ENCODE assay signal across 14 cellular contexts in the genomic region with DNA sequence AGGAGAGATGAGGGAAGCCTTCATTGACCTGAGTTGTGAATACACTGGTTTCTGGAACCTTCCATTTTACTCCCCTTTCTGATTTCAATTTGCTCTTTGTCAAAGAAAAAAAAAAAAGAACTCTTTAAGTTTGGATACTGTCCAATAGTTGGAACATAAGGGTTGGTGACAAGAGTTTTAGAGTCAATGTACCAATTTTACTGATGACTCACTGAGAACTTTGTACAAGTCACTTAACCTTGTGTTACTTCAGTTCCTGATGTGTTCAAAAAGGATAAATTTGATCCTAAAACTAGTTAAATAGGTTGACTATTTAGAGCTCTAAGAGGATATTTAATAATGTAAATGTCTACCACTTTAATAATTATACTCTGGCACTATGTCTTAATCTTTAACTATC.
"Had no signal": no experiment of that assay in that cellular context is flagged by ENCODE, and none has a peak within 500 bp of the region (broad histone marks: within the 10 kb centered on the region; RNA-seq: fewer than 3 reads in every experiment).

No MANE protein-coding gene starts in this region.

- H3K9me3 ChIP-seq: adrenal gland, esophagus muscularis mucosa, thyroid gland, uterus had no signal

- ATAC-seq: activated naive CD4-positive, alpha-beta T cell treated with anti-CD3 and anti-CD28 coated beads, Interleukin-2, amount 50 U/mL, for 72 hours; foreskin keratinocyte; stimulated activated naive B cell treated with anti-CD40 and anti-IgM and Interleukin-4, amounts not matched to agents 10 μg/mL and 1 μg/mL and 100 μg/mL, for 72 hours had no signal

- H3K27me3 ChIP-seq: adrenal gland, esophagus muscularis mucosa, foreskin keratinocyte, hepatocyte, thyroid gland, uterus had no signal

- H3K36me3 ChIP-seq: adrenal gland, esophagus muscularis mucosa, thyroid gland, uterus had no signal

- DNase-seq: activated CD4-positive, alpha-beta T cell treated with anti-CD3 and anti-CD28 coated beads, Interleukin-2, amount 50 U/mL, for 48 hours; activated gamma-delta T cell; adrenal gland; effector CD8-positive, alpha-beta T cell; foreskin keratinocyte; occipital lobe; posterior cingulate gyrus; retina; stimulated activated naive B cell treated with anti-CD40 and anti-IgM and Interleukin-4, amounts not matched to agents 10 μg/mL and 1 μg/mL and 100 μg/mL, for 72 hours; thyroid gland; uterus had no signal

- H2AFZ ChIP-seq: hepatocyte had no signal

- H3K4me1 ChIP-seq: uterus had no signal

- H3K4me3 ChIP-seq: adrenal gland, esophagus muscularis mucosa, hepatocyte, thyroid gland, uterus had no signal

- H3K27ac ChIP-seq: adrenal gland, esophagus muscularis mucosa, foreskin keratinocyte, hepatocyte, thyroid gland, uterus had no signal

- H3K4me2 ChIP-seq: hepatocyte had no signal
